12 cellular contexts compared by ENCODE assay signal in genomic region chr2:105375001-105375561, GRCh38. TPM values are rescaled to one million over a fixed set of nuclear protein-coding genes. Genes with fewer than 3 reads are reported as not detected.
DNase-seq lines count a peak whose midpoint lies in the region; ATAC-seq and TF ChIP-seq lines count a peak whose summit lies in the region.
"Had no signal": no experiment of that assay in that cellular context is flagged by ENCODE, and none has a peak within 500 bp of the region (broad histone marks: within the 10 kb centered on the region; RNA-seq: fewer than 3 reads in every experiment).

No MANE protein-coding gene starts in this region.

- no peak overlapping the region for H3K9ac ChIP-seq in mucosa of rectum (ENCODE audit: low read depth in 1 of 2, low read length in 2 of 2)

- intact Hi-C loops in mucosa of descending colon (cut with DNase I, micrococcal nuclease) = no loop called here

- H3K36me3 Mint-ChIP-seq in type B pancreatic cell = peaks cover 34% of the 10 kb centered on the region

- H3K9me3 Mint-ChIP-seq in type B pancreatic cell = no peaks in the 10 kb centered on the region

- H3K4me1 ChIP-seq in Peyer's patch (peaks cover 0 to 29% (median 2%) of the 10 kb centered on the region in 4 donors), esophagus (ENCODE audit: control insufficient read depth in 2 of 2, insufficient read depth in 2 of 2, low read length in 1 of 2) (peaks cover 9 to 20% of the 10 kb centered on the region in 2 donors), mucosa of rectum (ENCODE audit: control insufficient read depth in 2 of 2, insufficient read depth in 2 of 2, low read length in 2 of 2) (peaks cover 3 to 14% of the 10 kb centered on the region in 2 donors), mucosa of descending colon (ENCODE audit: low read depth) (peaks cover 5% of the 10 kb centered on the region)

- no peak for TF ChIP-seq POLR2A in Peyer's patch (IDR thresholded peaks at IDR 0.05)

- no peak for ATAC-seq in mucosa of descending colon

- H3K9me3 ChIP-seq in Peyer's patch (no peaks in the 10 kb centered on the region), esophagus (ENCODE audit: control insufficient read depth in 2 of 2, insufficient read depth in 1 of 2, low read depth in 1 of 2, low read length in 1 of 2) (no peaks in the 10 kb centered on the region), mucosa of rectum (ENCODE audit: control insufficient read depth in 2 of 2, low read length in 2 of 2) (no peaks in the 10 kb centered on the region), mucosa of descending colon (no peaks in the 10 kb centered on the region)
- H3K9me3 ChIP-seq: tibial artery had no signal

- H3K4me3 ChIP-seq in Peyer's patch (no peak overlapping the region), esophagus (ENCODE audit: low read depth in 1 of 2, low read length in 2 of 2) (no peak overlapping the region), mucosa of rectum (ENCODE audit: low read length in 2 of 2) (no peak overlapping the region), mucosa of descending colon (no peak overlapping the region)
- H3K4me3 ChIP-seq: tibial artery had no signal

- H3K36me3 ChIP-seq in Peyer's patch (peaks cover 0 to 49% (median 0%) of the 10 kb centered on the region in 3 donors), esophagus (ENCODE audit: control insufficient read depth in 2 of 2, insufficient read depth in 2 of 2, low read length in 1 of 2) (peaks cover 0 to 6% of the 10 kb centered on the region in 2 donors), mucosa of rectum (ENCODE audit: control insufficient read depth in 2 of 2, insufficient read depth in 2 of 2, low read length in 2 of 2) (peaks cover 29 to 48% of the 10 kb centered on the region in 2 donors), mucosa of descending colon (ENCODE audit: low read depth) (no peaks in the 10 kb centered on the region)

- H3K27ac ChIP-seq in Peyer's patch = peak overlapping the region; percentile 42 to 78 (median 58)
- peak overlapping the region; percentile 81 to 91 for H3K27ac ChIP-seq in esophagus (ENCODE audit: low read depth in 2 of 2, low read length in 1 of 2)
- peak overlapping the region; percentile 53 to 69 for H3K27ac ChIP-seq in mucosa of rectum (ENCODE audit: low read depth in 2 of 2, low read length in 2 of 2)

- no peaks in the 10 kb centered on the region for H3K27me3 Mint-ChIP-seq in type B pancreatic cell

- H3K27me3 ChIP-seq in Peyer's patch = no peaks in the 10 kb centered on the region
- H3K27me3 ChIP-seq in esophagus (ENCODE audit: control insufficient read depth in 1 of 2, insufficient read depth in 2 of 2, low read length in 2 of 2) = no peaks in the 10 kb centered on the region
- no peaks in the 10 kb centered on the region for H3K27me3 ChIP-seq in mucosa of rectum (ENCODE audit: control insufficient read depth in 2 of 2, insufficient read depth in 2 of 2, low read length in 2 of 2)
- H3K27me3 ChIP-seq: tibial artery had no signal

- 55 to 57% methylated on average over 15 of the region's 15 CpGs for WGBS in esophagus, 2 donors

- TF ChIP-seq CTCF in Peyer's patch (IDR thresholded peaks at IDR 0.05) = no peak
- no peak for TF ChIP-seq CTCF in type B pancreatic cell (conservative IDR thresholded peaks at IDR 0.05)
- TF ChIP-seq CTCF in mucosa of descending colon (IDR thresholded peaks at IDR 0.05) = no peak

- peaks cover 49% of the 10 kb centered on the region for H3K4me1 Mint-ChIP-seq in type B pancreatic cell (ENCODE audit: unreplicated experiment)

- DNase-seq in Peyer's patch (no peak), type B pancreatic cell (ENCODE audit: extremely low spot score, unreplicated experiment) (no peak), OCI-M2 (lab: John Stamatoyannopoulos, UW; ENCODE audit: unreplicated experiment) (no peak), C1 segment of cervical spinal cord (lab: John Stamatoyannopoulos, UW) (no peak), mucosa of descending colon (no peak)
- no peak for DNase-seq in activated naive CD4-positive, alpha-beta T cell (lab: John Stamatoyannopoulos, UW)
- DNase-seq: activated gamma-delta T cell, NCI-H524 treated with DMSO at 0.1 percent for 48 hours, nucleus accumbens, tibial artery had no signal

- H3K27ac Mint-ChIP-seq in type B pancreatic cell = peak overlapping the region; percentile 44

- H3K4me3 Mint-ChIP-seq in type B pancreatic cell = no peak overlapping the region

RNA-seq across cellular contexts. Expression of gene FHL2, which starts 23.8 kb away (rescaled TPM):
- total RNA-seq in Peyer's patch = 10 to 100 TPM; 41.8 to 75.9 (median 65.3) TPM
- polyA plus RNA-seq in esophagus = 10 to 100 TPM; 17.6 to 55.5 TPM
- 19.9 and 21.9 TPM in 2 replicates for total RNA-seq in type B pancreatic cell (ENCODE audit: low replicate concordance)
- 100 to 1,000 TPM; 109 to 132 (median 113) TPM for total RNA-seq in mucosa of descending colon

RNA-seq across cellular contexts. Expression of gene C2orf49, which starts 37.7 kb away (rescaled TPM):
- 10 to 100 TPM in 3 of 4 donors, 1 to 10 TPM in 1; 6.8 to 83.3 (median 18.0) TPM for total RNA-seq in Peyer's patch
- polyA plus RNA-seq in esophagus = 1 to 10 TPM; 6.6 to 8.7 TPM
- 23.5 and 25.8 TPM in 2 replicates for total RNA-seq in type B pancreatic cell (ENCODE audit: low replicate concordance)
- 10 to 100 TPM; 11.0 to 21.0 (median 11.6) TPM for total RNA-seq in mucosa of descending colon

RNA-seq across cellular contexts. Expression of gene TGFBRAP1, which starts 45.5 kb away (rescaled TPM):
- total RNA-seq in Peyer's patch (10 to 100 TPM; 17.7 to 29.0 (median 26.2) TPM), type B pancreatic cell (ENCODE audit: low replicate concordance) (15.5 and 17.5 TPM in 2 replicates), mucosa of descending colon (10 to 100 TPM; 16.9 to 24.3 (median 20.9) TPM)
- 1 to 10 TPM; 2.3 to 5.3 TPM for polyA plus RNA-seq in esophagus
